Comparison of ENCODE assay signal across 17 cellular contexts in genomic region chr5:172530835-172531703, GRCh38.
DNase-seq lines count a peak whose midpoint lies in the region; ATAC-seq and TF ChIP-seq lines count a peak whose summit lies in the region.
"Had no signal": no experiment of that assay in that cellular context is flagged by ENCODE, and none has a peak within 500 bp of the region (broad histone marks: within the 10 kb centered on the region; RNA-seq: fewer than 3 reads in every experiment).

No MANE protein-coding gene starts in this region.

- H3K4me3 ChIP-seq in right atrium auricular region (no peak overlapping the region), esophagus muscularis mucosa (no peak overlapping the region)
- H3K4me3 ChIP-seq: cardiac muscle cell, SK-N-MC had no signal

- TF ChIP-seq CTCF in right atrium auricular region (IDR thresholded peaks at IDR 0.05), result no peak
- no peak for TF ChIP-seq CTCF in esophagus muscularis mucosa (IDR thresholded peaks at IDR 0.05)

- peaks cover 4% of the 10 kb centered on the region for H3K4me1 Mint-ChIP-seq in activated naive CD8-positive, alpha-beta T cell treated with anti-CD3 and anti-CD28 coated beads for 36 hours

- intact Hi-C loops in left ventricle myocardium superior (cut with micrococcal nuclease), result no loop called here
- intact Hi-C loops in esophagus muscularis mucosa (cut with DNase I), result no loop called here

- no peak for ATAC-seq in left ventricle myocardium superior
- ATAC-seq: esophagus mucosa, left colon had no signal

- H3K4me3 Mint-ChIP-seq in activated naive CD8-positive, alpha-beta T cell treated with anti-CD3 and anti-CD28 coated beads for 36 hours, result no peak overlapping the region
- H3K4me3 Mint-ChIP-seq: T-helper 2 cell treated with Interferon-gamma antibody and Interleukin-4, amounts not matched to agents 5 μg/mL and 100 μg/mL, for 36 hours had no signal

- no peak for TF ChIP-seq POLR2A in esophagus muscularis mucosa (IDR thresholded peaks at IDR 0.05; ENCODE audit: low read depth)

- H3K27ac Mint-ChIP-seq in activated naive CD8-positive, alpha-beta T cell treated with anti-CD3 and anti-CD28 coated beads for 36 hours, result no peak overlapping the region
- H3K27ac Mint-ChIP-seq: T-helper 2 cell treated with Interferon-gamma antibody and Interleukin-4, amounts not matched to agents 5 μg/mL and 100 μg/mL, for 36 hours had no signal

- H3K4me1 ChIP-seq in right atrium auricular region (peaks cover 0 to 36% of the 10 kb centered on the region in 2 donors), esophagus muscularis mucosa (peaks cover 44 to 69% (median 64%) of the 10 kb centered on the region in 4 donors)

- no peaks in the 10 kb centered on the region for H3K36me3 Mint-ChIP-seq in activated naive CD8-positive, alpha-beta T cell treated with anti-CD3 and anti-CD28 coated beads for 36 hours

- DNase-seq in right atrium auricular region (ENCODE audit: low spot score) (peak; percentile 36), left ventricle myocardium superior (no peak), NOMO-1 treated with DMSO at 0.1 percent for 48 hours (lab: John Stamatoyannopoulos, UW; ENCODE audit: unreplicated experiment) (peak; percentile 59), esophagus muscularis mucosa (ENCODE audit: extremely low spot score) (peak; percentile 79), retina (no peak), kidney glomerular epithelial cell (lab: John Stamatoyannopoulos, UW) (no peak)
- no peak for DNase-seq in activated naive CD8-positive, alpha-beta T cell treated with anti-CD3 and anti-CD28 coated beads for 36 hours
- DNase-seq: activated CD4-positive, CD25-positive, alpha-beta regulatory T cell; activated gamma-delta T cell; GOT3; left colon; NCI-H1436; NCI-H526 had no signal

- no peaks in the 10 kb centered on the region for H3K27me3 ChIP-seq in right atrium auricular region
- H3K27me3 ChIP-seq in esophagus muscularis mucosa, result no peaks in the 10 kb centered on the region
- H3K27me3 ChIP-seq: cardiac muscle cell had no signal

- H3K36me3 ChIP-seq in right atrium auricular region (no peaks in the 10 kb centered on the region), esophagus muscularis mucosa (no peaks in the 10 kb centered on the region)
- H3K36me3 ChIP-seq: cardiac muscle cell had no signal

- no peaks in the 10 kb centered on the region for H3K9me3 Mint-ChIP-seq in activated naive CD8-positive, alpha-beta T cell treated with anti-CD3 and anti-CD28 coated beads for 36 hours
- H3K9me3 Mint-ChIP-seq: T-helper 2 cell treated with Interferon-gamma antibody and Interleukin-4, amounts not matched to agents 5 μg/mL and 100 μg/mL, for 36 hours had no signal

- H3K27me3 Mint-ChIP-seq in activated naive CD8-positive, alpha-beta T cell treated with anti-CD3 and anti-CD28 coated beads for 36 hours, result peaks cover 15% of the 10 kb centered on the region

- H3K9me3 ChIP-seq in right atrium auricular region (no peaks in the 10 kb centered on the region), esophagus muscularis mucosa (no peaks in the 10 kb centered on the region)

- no peak for TF ChIP-seq EP300 in esophagus muscularis mucosa (IDR thresholded peaks at IDR 0.05)

- H3K27ac ChIP-seq in right atrium auricular region (no peak overlapping the region), esophagus muscularis mucosa (replicated peaks in 1 of 4) (peak overlapping the region in 2 of 4 donors; percentile 4 to 43)
- H3K27ac ChIP-seq: cardiac muscle cell, SK-N-MC had no signal

- WGBS in esophagus muscularis mucosa, result 74% methylated on average over 13 of the region's 13 CpGs

Comparison
In these comparisons a context has a peak if more than half of its experiments do, and no peak if none do; other contexts are left out.
1. DNase-seq: peak in right atrium auricular region (single experiment), NOMO-1 treated with DMSO at 0.1 percent for 48 hours (single experiment) and esophagus muscularis mucosa (single experiment); none in left ventricle myocardium superior (single experiment), activated naive CD8-positive, alpha-beta T cell treated with anti-CD3 and anti-CD28 coated beads for 36 hours (single experiment), retina (single experiment) and kidney glomerular epithelial cell (single experiment).